ENCODE assay signal across 8 cellular contexts in the genomic region with DNA sequence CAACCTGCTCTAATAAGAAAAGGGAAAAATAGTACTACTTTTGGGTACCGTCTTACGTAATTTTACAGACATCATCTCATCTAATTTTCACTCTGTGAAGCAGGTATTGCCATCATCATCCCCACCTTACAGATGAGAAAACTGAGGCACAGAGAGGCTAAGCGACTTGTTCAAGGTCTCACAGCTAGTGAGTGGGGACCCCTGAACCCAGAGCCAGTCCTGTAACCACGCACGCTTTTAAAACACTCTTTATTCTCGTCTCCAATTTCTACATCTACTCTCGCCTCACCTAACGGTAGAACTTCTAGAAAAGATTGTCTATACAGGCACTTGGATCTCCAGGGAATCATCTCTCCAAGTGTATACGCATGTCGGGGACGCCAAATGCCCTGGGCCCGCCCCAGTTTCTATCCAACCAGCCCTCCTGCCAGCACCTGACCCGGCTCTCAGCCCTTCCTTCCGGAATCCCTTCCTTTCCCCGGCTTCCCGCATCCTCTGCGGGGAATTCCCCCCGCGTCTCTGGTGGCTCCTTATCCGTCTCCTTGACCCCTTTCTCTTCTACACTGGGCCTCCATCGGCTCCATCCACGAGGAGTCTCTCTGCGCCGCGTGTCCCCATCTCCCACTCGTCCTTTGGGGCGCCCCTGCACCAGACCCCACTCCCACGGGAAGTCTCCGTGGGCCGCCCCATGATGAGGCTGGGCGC. TPM values are rescaled to one million over a fixed set of nuclear protein-coding genes. Genes with fewer than 3 reads are reported as not detected.
DNase-seq lines count a peak whose midpoint lies in the region; TF ChIP-seq lines count a peak whose summit lies in the region.

No MANE protein-coding gene starts in this region.

- H3K4me2 ChIP-seq in smooth muscle cell, result peak overlapping the region; percentile 92

- H3K27me3 ChIP-seq in HL-60 (ENCODE audit: insufficient read depth, poor library complexity, severe bottlenecking) (no peaks in the 10 kb centered on the region), iPS-18a (ENCODE audit: control insufficient read depth, insufficient read depth, low read length) (no peaks in the 10 kb centered on the region), smooth muscle cell (ENCODE audit: low read depth) (no peaks in the 10 kb centered on the region)

- H3K4me1 ChIP-seq in iPS-18a (ENCODE audit: control insufficient read depth, low read depth, low read length) (no peaks in the 10 kb centered on the region), smooth muscle cell (ENCODE audit: low read depth) (peaks cover 20% of the 10 kb centered on the region)

- H3K27ac ChIP-seq in HL-60 (replicated peaks) (peak overlapping the region; percentile 74), iPS-18a (ENCODE audit: low read length) (no peak overlapping the region), smooth muscle cell (ENCODE audit: low read depth) (peak overlapping the region; percentile 64)

- no peaks in the 10 kb centered on the region for H3K36me3 ChIP-seq in iPS-18a (ENCODE audit: control insufficient read depth, low read depth, low read length)
- no peaks in the 10 kb centered on the region for H3K36me3 ChIP-seq in smooth muscle cell (ENCODE audit: low read depth)

- DNase-seq in CD1c-positive myeloid dendritic cell (ENCODE audit: extremely low spot score) (peak; percentile 48), HL-60 (ENCODE audit: low read depth in 1 of 2, low spot score in 1 of 2) (no peak), amniotic epithelial cell (ENCODE audit: low read depth) (peak; percentile 35), smooth muscle cell (lab: John Stamatoyannopoulos, UW; ENCODE audit: unreplicated experiment) (no peak), ecto neural progenitor cell (ENCODE audit: low spot score) (no peak), dedifferentiated amniotic fluid mesenchymal stem cell (ENCODE audit: extremely low spot score) (no peak)
- no peak for DNase-seq in activated CD4-positive, CD25-positive, alpha-beta regulatory T cell treated with anti-CD3 and anti-CD28 coated beads, Interleukin-2, amount 50 U/mL, for 72 hours

- H4K20me1 ChIP-seq in smooth muscle cell (ENCODE audit: low read depth), result no peaks in the 10 kb centered on the region

- H3K9me3 ChIP-seq in iPS-18a (ENCODE audit: control insufficient read depth, low read depth, low read length) (no peaks in the 10 kb centered on the region), smooth muscle cell (replicated peaks; ENCODE audit: low read depth) (no peaks in the 10 kb centered on the region)

- H3K4me3 ChIP-seq in HL-60 (replicated peaks; ENCODE audit: insufficient read depth, low read length) (peak overlapping the region; percentile 47), iPS-18a (ENCODE audit: low read length) (peak overlapping the region; percentile 69), smooth muscle cell (peak overlapping the region; percentile 60)

- H3K9ac ChIP-seq in iPS-18a (ENCODE audit: low read length) (peak overlapping the region; percentile 59), smooth muscle cell (ENCODE audit: low read depth) (peak overlapping the region; percentile 66)

- peak overlapping the region; percentile 77 for H2AFZ ChIP-seq in smooth muscle cell (ENCODE audit: low read depth)

- peaks cover 36% of the 10 kb centered on the region for H3F3A ChIP-seq in smooth muscle cell (ENCODE audit: low read depth)

- TF ChIP-seq CTCF in HL-60 (IDR thresholded peaks at IDR 0.05; ENCODE audit: insufficient read depth, low read length) (no peak), smooth muscle cell (IDR thresholded peaks at IDR 0.05; ENCODE audit: borderline replicate concordance, insufficient read depth, poor library complexity, severe bottlenecking) (no peak)

- 41% methylated on average over 31 of the region's 31 CpGs for WGBS in smooth muscle cell (ENCODE audit: low lambda C conversion rate)

- H3K79me2 ChIP-seq in smooth muscle cell (ENCODE audit: low read depth), result no peaks in the 10 kb centered on the region

RNA-seq across cellular contexts. Expression of a gene that starts 1.6 kb away (rescaled TPM):
- 5.4 and 5.9 TPM in 2 replicates for total RNA-seq in smooth muscle cell
- polyA plus RNA-seq in smooth muscle cell, result 2.9 and 4.6 TPM in 2 replicates

RNA-seq across cellular contexts. Expression of a gene that starts 51.2 kb away (rescaled TPM):
- 18.2 and 19.3 TPM in 2 replicates for total RNA-seq in smooth muscle cell
- polyA plus RNA-seq in smooth muscle cell, result 14.1 and 16.0 TPM in 2 replicates

Comparison
In these comparisons a context has a peak if more than half of its experiments do, and no peak if none do; other contexts are left out.
1. DNase-seq: peak in CD1c-positive myeloid dendritic cell (single experiment) and amniotic epithelial cell (single experiment); none in HL-60 (0 of 2), smooth muscle cell (single experiment), ecto neural progenitor cell (single experiment), activated CD4-positive, CD25-positive, alpha-beta regulatory T cell treated with anti-CD3 and anti-CD28 coated beads, Interleukin-2, amount 50 U/mL, for 72 hours (single experiment) and dedifferentiated amniotic fluid mesenchymal stem cell (single experiment).
2. Peak in every context shown above with its lines, with median percentiles within 50 percentile points of each other: H3K4me3 ChIP-seq.